Comparison of ENCODE assay signal across 15 cellular contexts in genomic region chr9:108040783-108041182, GRCh38.
DNase-seq lines count a peak whose midpoint lies in the region; ATAC-seq lines count a peak whose summit lies in the region.
"Had no signal": no experiment of that assay in that cellular context is flagged by ENCODE, and none has a peak within 500 bp of the region (broad histone marks: within the 10 kb centered on the region; RNA-seq: fewer than 3 reads in every experiment).

No MANE protein-coding gene starts in this region.

- WGBS in trophoblast cell (ENCODE audit: extremely low coverage, insufficient coverage, insufficient read length): no CpG with 5 or more reads among the region's 1 CpG

- no peak overlapping the region for H3K9ac ChIP-seq in trophoblast cell (ENCODE audit: low read length)

- ATAC-seq in HG03521 (IDR thresholded peaks at IDR 0.05; ENCODE audit: unreplicated experiment) (no peak), HG02623 (IDR thresholded peaks at IDR 0.05; ENCODE audit: unreplicated experiment) (no peak)
- ATAC-seq: GM12878 had no signal

- H2BK5ac ChIP-seq in trophoblast cell (ENCODE audit: low read depth, low read length, poor library complexity): no peak overlapping the region

- H3K18ac ChIP-seq in trophoblast cell (ENCODE audit: low read length): no peak overlapping the region

- no peak overlapping the region for H4K91ac ChIP-seq in trophoblast cell (ENCODE audit: low read depth, low read length)

- no peak overlapping the region for H3K4me2 ChIP-seq in trophoblast cell (ENCODE audit: low read length)

- no peaks in the 10 kb centered on the region for H3K79me2 ChIP-seq in trophoblast cell (ENCODE audit: control insufficient read depth, insufficient read depth, low read length, poor library complexity)

- peaks cover 0 to 11% of the 10 kb centered on the region in 2 experiments for H3K4me1 ChIP-seq in trophoblast cell (ENCODE audit: control insufficient read depth in 1 of 2, insufficient read depth in 2 of 2, low read length in 2 of 2)
- H3K4me1 ChIP-seq: thyroid gland had no signal

- no peak overlapping the region for H3K14ac ChIP-seq in trophoblast cell (ENCODE audit: low read length)

- H3K4ac ChIP-seq in trophoblast cell (ENCODE audit: low read depth, low read length): no peak overlapping the region

- no peak overlapping the region for H3K4me3 ChIP-seq in trophoblast cell (ENCODE audit: low read depth, low read length)
- H3K4me3 ChIP-seq: GM12878, thyroid gland had no signal

- H2BK12ac ChIP-seq in trophoblast cell (ENCODE audit: low read length): no peak overlapping the region

- H3K9me3 ChIP-seq in trophoblast cell (ENCODE audit: insufficient read depth, low read depth, low read length): no peaks in the 10 kb centered on the region
- H3K9me3 ChIP-seq: thyroid gland had no signal

- peak; percentile 86 for DNase-seq in ELR (ENCODE audit: low read depth)
- DNase-seq in RPMI7951 (ENCODE audit: low read depth): peak; percentile 83
- DNase-seq in epithelial cell of prostate (ENCODE audit: low read depth, low spot score): peak; percentile 88
- DNase-seq in trophoblast cell: peak; percentile 34 to 41
- no peak for DNase-seq in NCI-H2227 treated with DMSO at 0.1 percent for 48 hours (lab: John Stamatoyannopoulos, UW)
- no peak for DNase-seq in cerebellar nuclear complex (lab: John Stamatoyannopoulos, UW)
- DNase-seq: activated CD4-positive, alpha-beta T cell treated with anti-CD3 and anti-CD28 coated beads for 1 hour; AML-193; NCI-H1417 treated with DMSO at 0.1 percent for 48 hours; OCI-M1; posterior cingulate gyrus; thyroid gland had no signal

- no peak overlapping the region for H2AFZ ChIP-seq in trophoblast cell (ENCODE audit: insufficient read depth, low read length, poor library complexity)

- no peaks in the 10 kb centered on the region for H3K36me3 ChIP-seq in trophoblast cell (ENCODE audit: control insufficient read depth in 1 of 2, insufficient read depth in 2 of 2, low read length in 2 of 2)
- H3K36me3 ChIP-seq: thyroid gland had no signal

- H3K27ac ChIP-seq in epithelial cell of prostate: peak overlapping the region; percentile 99
- H3K27ac ChIP-seq in trophoblast cell (ENCODE audit: low read depth, low read length): no peak overlapping the region
- H3K27ac ChIP-seq: thyroid gland had no signal

- H4K8ac ChIP-seq in trophoblast cell (ENCODE audit: low read depth, low read length): no peak overlapping the region

- no peak overlapping the region for H4K12ac ChIP-seq in trophoblast cell (ENCODE audit: low read depth, low read length)

- H3K23ac ChIP-seq in trophoblast cell (ENCODE audit: low read length): no peak overlapping the region

- H3K79me1 ChIP-seq in trophoblast cell (ENCODE audit: low read length): no peaks in the 10 kb centered on the region

- H2BK120ac ChIP-seq in trophoblast cell (ENCODE audit: insufficient read depth, low read length, poor library complexity): no peak overlapping the region

- H2AK5ac ChIP-seq in trophoblast cell (ENCODE audit: low read length): no peak overlapping the region

- no peaks in the 10 kb centered on the region for H3K27me3 ChIP-seq in trophoblast cell (ENCODE audit: insufficient read depth, low read length)
- H3K27me3 ChIP-seq: thyroid gland had no signal

Comparison
In these comparisons a context has a peak if more than half of its experiments do, and no peak if none do; other contexts are left out.
1. DNase-seq: peak in ELR (single experiment), RPMI7951 (single experiment), epithelial cell of prostate (single experiment) and trophoblast cell (2 of 2); none in NCI-H2227 treated with DMSO at 0.1 percent for 48 hours (single experiment) and cerebellar nuclear complex (0 of 2).